ENCODE assay signal across 9 cellular contexts in the genomic region with DNA sequence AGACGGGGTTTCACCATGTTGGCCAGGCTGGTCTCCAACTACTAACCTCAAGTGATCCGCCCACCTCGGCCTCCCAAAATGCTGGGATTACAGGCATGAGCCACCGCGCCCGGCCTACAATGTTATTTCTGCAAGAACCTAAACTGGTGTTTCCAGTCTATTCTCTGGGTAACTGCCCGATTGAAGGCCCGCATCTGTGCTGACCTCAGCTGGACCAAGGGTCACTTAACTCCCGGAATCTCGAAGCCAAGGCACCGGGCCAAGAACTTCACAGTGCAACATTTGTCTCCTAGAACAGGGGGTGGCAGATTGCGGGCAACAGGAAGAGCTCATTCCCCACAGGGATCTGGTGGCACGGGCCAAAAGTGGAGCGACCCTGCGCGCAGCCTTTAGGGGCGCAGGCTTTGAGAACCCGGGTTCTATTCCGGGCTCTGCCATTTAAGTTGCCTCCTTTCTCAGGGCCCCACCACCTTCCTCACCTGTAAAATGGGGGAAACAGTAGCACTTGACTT. TPM values are rescaled to one million over a fixed set of nuclear protein-coding genes. Genes with fewer than 3 reads are reported as not detected.
DNase-seq lines count a peak whose midpoint lies in the region; ATAC-seq and TF ChIP-seq lines count a peak whose summit lies in the region.
"Had no signal": no experiment of that assay in that cellular context is flagged by ENCODE, and none has a peak within 500 bp of the region (broad histone marks: within the 10 kb centered on the region; RNA-seq: fewer than 3 reads in every experiment).

No MANE protein-coding gene starts in this region.

- no peak for TF ChIP-seq CTCF in right lobe of liver (IDR thresholded peaks at IDR 0.05)
- TF ChIP-seq CTCF in stomach (IDR thresholded peaks at IDR 0.05) = no peak

- H3K9me3 ChIP-seq in SJCRH30 (replicated peaks) (no peaks in the 10 kb centered on the region), ectodermal cell (ENCODE audit: control insufficient read depth, low read length) (no peaks in the 10 kb centered on the region), right lobe of liver (no peaks in the 10 kb centered on the region), stomach (no peaks in the 10 kb centered on the region)

- H3K36me3 ChIP-seq in SJCRH30 (peaks cover 16% of the 10 kb centered on the region), ectodermal cell (ENCODE audit: control insufficient read depth, insufficient read depth, low read length) (peaks cover 5% of the 10 kb centered on the region), right lobe of liver (peaks cover 0 to 19% (median 5%) of the 10 kb centered on the region in 4 donors), stomach (peaks cover 0 to 21% (median 20%) of the 10 kb centered on the region in 4 donors)

- WGBS in ectodermal cell, 2 experiments = 24% methylated on average over 19 of the region's 19 CpGs
- WGBS in right lobe of liver (ENCODE audit: insufficient coverage, low coverage, low lambda C conversion rate, missing lambda C conversion rate) = 2% methylated on average over 7 of the region's 19 CpGs
- 10 to 21% (median 12%) methylated on average over 19 of the region's 19 CpGs for WGBS in stomach, 5 donors

- peak overlapping the region; percentile 82 for H3K4me3 ChIP-seq in SJCRH30
- H3K4me3 ChIP-seq in ectodermal cell (ENCODE audit: insufficient read depth, low read depth, low read length) = peak overlapping the region; percentile 87
- peak overlapping the region; percentile 87 to 98 (median 90) for H3K4me3 ChIP-seq in right lobe of liver
- peak overlapping the region; percentile 77 to 94 (median 84) for H3K4me3 ChIP-seq in stomach

- intact Hi-C loops in right lobe of liver (cut with DNase I) = no loop called here
- intact Hi-C loops in stomach (cut with DNase I; ENCODE audit: low total_unique reads) = no loop called here

- ATAC-seq in GM19455 (IDR thresholded peaks at IDR 0.05; ENCODE audit: unreplicated experiment) (peak; percentile 4), right lobe of liver (peak; percentile 52 to 70 (median 66))

- no peak for TF ChIP-seq EP300 in stomach (IDR thresholded peaks at IDR 0.05)

- H3K4me1 ChIP-seq in SJCRH30 = peaks cover 4% of the 10 kb centered on the region; the same call in 1 of the 2 replicates
- H3K4me1 ChIP-seq in ectodermal cell (ENCODE audit: control insufficient read depth, insufficient read depth, low read length) = no peaks in the 10 kb centered on the region
- H3K4me1 ChIP-seq in right lobe of liver = peaks cover 0 to 34% (median 13%) of the 10 kb centered on the region in 4 donors
- peaks cover 10 to 28% (median 16%) of the 10 kb centered on the region in 4 donors for H3K4me1 ChIP-seq in stomach

- peak; percentile 36 for DNase-seq in AG08396 (ENCODE audit: low spot score)
- DNase-seq in SJCRH30 = peak; percentile 89 to 91
- peak; percentile 91 to 98 (median 94) for DNase-seq in right lobe of liver
- peak; percentile 64 for DNase-seq in stomach
- DNase-seq in NK-92 (lab: John Stamatoyannopoulos, UW; ENCODE audit: unreplicated experiment) = no peak
- DNase-seq in T1000 (lab: John Stamatoyannopoulos, UW) = no peak

- peak overlapping the region; percentile 9; the same call in 1 of the 2 replicates for H3K27ac ChIP-seq in SJCRH30
- H3K27ac ChIP-seq in ectodermal cell (ENCODE audit: insufficient read depth, low read depth, low read length, poor library complexity, severe bottlenecking) = no peak overlapping the region
- peak overlapping the region; percentile 89 to 100 (median 100) for H3K27ac ChIP-seq in right lobe of liver
- H3K27ac ChIP-seq in stomach = peak overlapping the region; percentile 58 to 92 (median 82)

- peak; percentile 49 for TF ChIP-seq POLR2A in right lobe of liver (IDR thresholded peaks at IDR 0.05)
- no peak for TF ChIP-seq POLR2A in stomach (IDR thresholded peaks at IDR 0.05)

- H3K27me3 ChIP-seq in SJCRH30 (no peaks in the 10 kb centered on the region), ectodermal cell (ENCODE audit: control insufficient read depth, insufficient read depth, low read length, poor library complexity, severe bottlenecking) (no peaks in the 10 kb centered on the region), right lobe of liver (no peaks in the 10 kb centered on the region), stomach (no peaks in the 10 kb centered on the region)

RNA-seq across cellular contexts. Expression of gene SHMT1, which starts 0.8 kb away (rescaled TPM):
- total RNA-seq in SJCRH30 (2014; rRNA removed; shearing (Covaris generic)) = 84.6 and 92.6 TPM in 2 replicates
- polyA plus RNA-seq in ectodermal cell (2013, experiment 1 of 4) = 33.7 TPM
- 32.4 TPM for polyA plus RNA-seq in ectodermal cell (2013, experiment 2 of 4)
- polyA plus RNA-seq in ectodermal cell (2013, experiment 3 of 4) = 19.7 TPM
- polyA plus RNA-seq in ectodermal cell (2013, experiment 4 of 4) = 19.9 TPM
- total RNA-seq in right lobe of liver (100 to 1,000 TPM; 208 to 457 (median 284) TPM), stomach (10 to 100 TPM; 16.9 to 50.4 (median 40.0) TPM)
- 10 to 100 TPM; 12.4 to 34.3 (median 18.4) TPM for polyA plus RNA-seq in stomach

RNA-seq across cellular contexts. Expression of gene EVPLL, which starts 15.0 kb away (rescaled TPM):
- total RNA-seq in SJCRH30 (2014; rRNA removed; shearing (Covaris generic)) = not detected in 2 replicates
- polyA plus RNA-seq in ectodermal cell (2013, experiment 1 of 4) = not detected
- polyA plus RNA-seq in ectodermal cell (2013, experiment 2 of 4) = not detected
- polyA plus RNA-seq in ectodermal cell (2013, experiment 3 of 4) = not detected
- polyA plus RNA-seq in ectodermal cell (2013, experiment 4 of 4) = not detected
- 1 to 10 TPM in 3 of 6 experiments, under 1 TPM in 3; 0.46 to 1.6 (median 1.0) TPM for total RNA-seq in right lobe of liver
- 1 to 10 TPM in 1 of 5 donors, under 1 TPM in 2, not detected in 2; 0.29 to 1.2 (median 0.45) TPM for total RNA-seq in stomach
- polyA plus RNA-seq in stomach = 1 to 10 TPM in 1 of 3 donors, under 1 TPM in 1, not detected in 1; 0.37 to 8.9 TPM
- total RNA-seq: HT1080 had no signal

RNA-seq across cellular contexts. Expression of gene SMCR8, which starts 47.5 kb away (rescaled TPM):
- 41.5 and 45.7 TPM in 2 replicates for total RNA-seq in SJCRH30 (2014; rRNA removed; shearing (Covaris generic))
- 16.5 TPM for polyA plus RNA-seq in ectodermal cell (2013, experiment 1 of 4)
- polyA plus RNA-seq in ectodermal cell (2013, experiment 2 of 4) = 20.3 TPM
- polyA plus RNA-seq in ectodermal cell (2013, experiment 3 of 4) = 13.1 TPM
- polyA plus RNA-seq in ectodermal cell (2013, experiment 4 of 4) = 14.1 TPM
- total RNA-seq in right lobe of liver = 1 to 10 TPM; 4.2 to 7.9 (median 6.4) TPM
- total RNA-seq in stomach = 10 to 100 TPM in 3 of 5 donors, 1 to 10 TPM in 2; 5.8 to 17.9 (median 13.0) TPM
- polyA plus RNA-seq in stomach = 1 to 10 TPM; 2.4 to 4.0 (median 3.2) TPM

RNA-seq across cellular contexts. Expression of gene TOP3A, which starts 47.8 kb away (rescaled TPM):
- 236 and 239 TPM in 2 replicates for total RNA-seq in SJCRH30 (2014; rRNA removed; shearing (Covaris generic))
- polyA plus RNA-seq in ectodermal cell (2013, experiment 1 of 4) = 47.5 TPM
- 58.6 TPM for polyA plus RNA-seq in ectodermal cell (2013, experiment 2 of 4)
- polyA plus RNA-seq in ectodermal cell (2013, experiment 3 of 4) = 34.0 TPM
- polyA plus RNA-seq in ectodermal cell (2013, experiment 4 of 4) = 36.2 TPM
- 10 to 100 TPM; 13.7 to 29.9 (median 20.7) TPM for total RNA-seq in right lobe of liver
- 100 to 1,000 TPM in 1 of 5 donors, 10 to 100 TPM in 4; 21.9 to 311 (median 30.5) TPM for total RNA-seq in stomach
- polyA plus RNA-seq in stomach = 10 to 100 TPM in 1 of 3 donors, 1 to 10 TPM in 2; 7.6 to 12.7 (median 9.0) TPM

Comparison
In these comparisons a context has a peak if more than half of its experiments do, and no peak if none do; other contexts are left out.
1. DNase-seq: peak in AG08396 (single experiment), SJCRH30 (2 of 2), right lobe of liver (3 of 3) and stomach (single experiment); none in NK-92 (single experiment) and T1000 (single experiment).
2. Peak in every context shown above with its lines, with median percentiles within 50 percentile points of each other: H3K4me3 ChIP-seq.